ENCODE assay signal across 20 cellular contexts in the genomic region with DNA sequence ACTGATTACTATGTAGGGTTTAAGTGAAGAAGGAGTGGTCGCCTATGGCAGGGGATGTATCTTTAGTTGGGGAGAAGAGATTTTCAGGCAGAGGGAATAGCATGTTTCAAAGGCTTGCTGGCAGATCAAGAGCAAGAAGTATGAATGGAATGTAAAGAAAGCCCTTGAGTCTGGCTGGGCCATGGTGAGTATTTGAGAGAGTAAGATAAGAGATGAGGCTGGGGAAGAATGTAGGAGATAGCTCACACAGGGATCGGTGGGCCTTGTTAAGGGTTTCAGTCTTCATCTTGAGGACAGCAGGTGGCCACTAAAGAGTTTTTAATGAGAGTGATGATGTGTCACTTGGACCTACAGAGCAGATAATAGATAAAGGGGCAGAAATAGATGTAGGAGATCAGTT.
"Had no signal": no experiment of that assay in that cellular context is flagged by ENCODE, and none has a peak within 500 bp of the region (broad histone marks: within the 10 kb centered on the region; RNA-seq: fewer than 3 reads in every experiment).

No MANE protein-coding gene starts in this region.

- H3K4me1 ChIP-seq: colonic mucosa, esophagus squamous epithelium, heart right ventricle, pancreas had no signal

- H3K27ac Mint-ChIP-seq: activated CD4-positive, alpha-beta memory T cell treated with anti-CD3 and anti-CD28 coated beads, Interleukin-2, amount 10 ng/mL, durations not matched to agents 7 days and 5 days; activated CD4-positive, alpha-beta T cell treated with anti-CD3 and anti-CD28 coated beads, Interleukin-2, amount 10 ng/mL, durations not matched to agents 24 days and 14 days; activated naive CD8-positive, alpha-beta T cell treated with anti-CD3 and anti-CD28 coated beads, Interleukin-2, amount 50 U/mL, for 24 hours; activated T-helper 1 cell treated with anti-CD3 and anti-CD28 coated beads, Interleukin-12 subunit alpha, Interleukin-12 subunit beta, Interleukin-2, Interleukin-4 antibody, amounts not matched to agents 30 ng/mL and 10 ng/mL and 1 ng/mL, durations not matched to agents 14 hours and 24 hours and 36 hours; nephron progenitor cell had no signal

- H3K27me3 ChIP-seq: brain microvascular endothelial cell, colonic mucosa, esophagus squamous epithelium, heart right ventricle had no signal

- H3K36me3 ChIP-seq: brain microvascular endothelial cell, colonic mucosa, esophagus squamous epithelium, heart right ventricle, pancreas had no signal

- H3K9me3 ChIP-seq: colonic mucosa, esophagus squamous epithelium had no signal

- H3K27ac ChIP-seq: brain microvascular endothelial cell, colonic mucosa, esophagus squamous epithelium, heart right ventricle, pancreas had no signal

- H3K9me3 Mint-ChIP-seq: activated CD4-positive, alpha-beta memory T cell treated with anti-CD3 and anti-CD28 coated beads, Interleukin-2, amount 10 ng/mL, durations not matched to agents 7 days and 5 days; activated CD4-positive, alpha-beta T cell treated with anti-CD3 and anti-CD28 coated beads, Interleukin-2, amount 10 ng/mL, durations not matched to agents 24 days and 14 days; activated naive CD8-positive, alpha-beta T cell treated with anti-CD3 and anti-CD28 coated beads, Interleukin-2, amount 50 U/mL, for 24 hours; activated T-helper 1 cell treated with anti-CD3 and anti-CD28 coated beads, Interleukin-12 subunit alpha, Interleukin-12 subunit beta, Interleukin-2, Interleukin-4 antibody, amounts not matched to agents 30 ng/mL and 10 ng/mL and 1 ng/mL, durations not matched to agents 14 hours and 24 hours and 36 hours had no signal

- ATAC-seq: activated naive CD8-positive, alpha-beta T cell treated with anti-CD3 and anti-CD28 coated beads, Interleukin-2, amount 50 U/mL, for 24 hours; heart right ventricle; left lobe of liver; pancreas; right cardiac atrium; stimulated activated naive CD8-positive, alpha-beta T cell treated with anti-CD3 and anti-CD28 coated beads, Interleukin-15, Interleukin-2, amounts not matched to agents 100 U/mL and 50 U/mL, for 24 hours had no signal

- FAIRE-seq: pancreas had no signal

- H3K4me3 Mint-ChIP-seq: activated CD4-positive, alpha-beta memory T cell treated with anti-CD3 and anti-CD28 coated beads, Interleukin-2, amount 10 ng/mL, durations not matched to agents 7 days and 5 days; activated CD4-positive, alpha-beta T cell treated with anti-CD3 and anti-CD28 coated beads, Interleukin-2, amount 10 ng/mL, durations not matched to agents 24 days and 14 days; activated naive CD8-positive, alpha-beta T cell treated with anti-CD3 and anti-CD28 coated beads, Interleukin-2, amount 50 U/mL, for 24 hours; activated T-helper 1 cell treated with anti-CD3 and anti-CD28 coated beads, Interleukin-12 subunit alpha, Interleukin-12 subunit beta, Interleukin-2, Interleukin-4 antibody, amounts not matched to agents 30 ng/mL and 10 ng/mL and 1 ng/mL, durations not matched to agents 14 hours and 24 hours and 36 hours; nephron progenitor cell had no signal

- H3K4me1 Mint-ChIP-seq: activated CD4-positive, alpha-beta memory T cell treated with anti-CD3 and anti-CD28 coated beads, Interleukin-2, amount 10 ng/mL, durations not matched to agents 7 days and 5 days; activated CD4-positive, alpha-beta T cell treated with anti-CD3 and anti-CD28 coated beads, Interleukin-2, amount 10 ng/mL, durations not matched to agents 24 days and 14 days; activated naive CD8-positive, alpha-beta T cell treated with anti-CD3 and anti-CD28 coated beads, Interleukin-2, amount 50 U/mL, for 24 hours; nephron progenitor cell had no signal

- DNase-seq: activated CD4-positive, alpha-beta memory T cell treated with anti-CD3 and anti-CD28 coated beads, Interleukin-2, amount 10 ng/mL, durations not matched to agents 7 days and 5 days; activated CD4-positive, alpha-beta T cell treated with anti-CD3 and anti-CD28 coated beads, Interleukin-2, amount 10 ng/mL, durations not matched to agents 24 days and 14 days; activated gamma-delta T cell; activated naive CD4-positive, alpha-beta T cell treated with anti-CD3 and anti-CD28 coated beads, Interleukin-2, amount 50 U/mL, for 16 hours; activated naive CD8-positive, alpha-beta T cell treated with anti-CD3 and anti-CD28 coated beads, Interleukin-2, amount 50 U/mL, for 24 hours; anterior cingulate cortex; brain microvascular endothelial cell; central memory CD4-positive, alpha-beta T cell; colonic mucosa; esophagus squamous epithelium; heart right ventricle; mammary epithelial cell; nephron progenitor cell; pancreas; right cardiac atrium; stimulated activated CD4-positive, alpha-beta T cell treated with anti-CD3 and anti-CD28 coated beads, Interleukin-12 subunit alpha, Interleukin-12 subunit beta, amount 100 ng/mL, for 4 hours; stimulated activated CD4-positive, alpha-beta T cell treated with anti-CD3 and anti-CD28 coated beads, Interleukin-4, amount 100 ng/mL, for 4 hours; stimulated activated naive CD8-positive, alpha-beta T cell treated with anti-CD3 and anti-CD28 coated beads, Interleukin-15, Interleukin-2, amounts not matched to agents 100 U/mL and 50 U/mL, for 24 hours had no signal

- H3K4me3 ChIP-seq: colonic mucosa, esophagus squamous epithelium, heart right ventricle, pancreas had no signal
